In genomic region chr14:36222337-36222736, GRCh38 we compare ENCODE assay signal across 39 cellular contexts. TPM values are rescaled to one million over a fixed set of nuclear protein-coding genes. Genes with fewer than 3 reads are reported as not detected.
"Had no signal": no experiment of that assay in that cellular context is flagged by ENCODE, and none has a peak within 500 bp of the region (broad histone marks: within the 10 kb centered on the region; RNA-seq: fewer than 3 reads in every experiment).

No MANE protein-coding gene starts in this region.

- H3K36me3 ChIP-seq: MG63 had no signal

- H3K4me3 ChIP-seq: MG63 had no signal

- H3K9me3 ChIP-seq: MG63 had no signal

- H3K27ac ChIP-seq: KMS-11 had no signal

- H3K4me2 ChIP-seq: KMS-11 had no signal

- H3K27me3 ChIP-seq: MG63 had no signal

- H3K9ac ChIP-seq: KMS-11 had no signal

- DNase-seq: Karpas-422, Kasumi-1, MM.1S, MV-4-11, NCI-H1048, NCI-H1092, NCI-H1092 treated with DMSO at 0.1 percent for 48 hours, NCI-H1105, NCI-H1105 treated with DMSO at 0.1 percent for 48 hours, NCI-H1417, NCI-H1417 treated with DMSO at 0.1 percent for 48 hours, NCI-H1436, NCI-H1436 treated with DMSO at 0.1 percent for 48 hours, NCI-H146, NCI-H1694, NCI-H1694 treated with DMSO at 0.1 percent for 48 hours, NCI-H187, NCI-H187 treated with DMSO at 0.1 percent for 48 hours, NCI-H1930, NCI-H2029, NCI-H2029 treated with DMSO at 0.1 percent for 48 hours, NCI-H2081, NCI-H2081 treated with DMSO at 0.1 percent for 48 hours, NCI-H2107, NCI-H2171, NCI-H2171 treated with DMSO at 0.1 percent for 48 hours, NCI-H2227 treated with DMSO at 0.1 percent for 48 hours, NCI-H226, NCI-H345, NCI-H446, NCI-H446 treated with DMSO at 0.1 percent for 48 hours, NCI-H510A, NCI-H510A treated with DMSO at 0.1 percent for 48 hours had no signal

RNA-seq across cellular contexts. Expression of gene PTCSC3, which starts 45.8 kb away (rescaled TPM):
- total RNA-seq: LHCN-M2, M059J, MCF 10A, NCI-H460 had no signal
